8 cellular contexts compared by ENCODE assay signal in genomic region chr16:66521951-66522771, GRCh38. TPM values are rescaled to one million over a fixed set of nuclear protein-coding genes. Genes with fewer than 3 reads are reported as not detected.
DNase-seq lines count a peak whose midpoint lies in the region; FAIRE-seq and TF ChIP-seq lines count a peak whose summit lies in the region.

No MANE protein-coding gene starts in this region.

- TF ChIP-seq CTCF in fibroblast of the aortic adventitia (IDR thresholded peaks at IDR 0.05; ENCODE audit: insufficient read depth, low read length) (no peak), WERI-Rb-1 (IDR thresholded peaks at IDR 0.05; ENCODE audit: low read depth, low read length) (no peak)

- no peaks in the 10 kb centered on the region for H3K9me3 Mint-ChIP-seq in CD8-positive, alpha-beta memory T cell

- no peaks in the 10 kb centered on the region for H3K36me3 Mint-ChIP-seq in CD8-positive, alpha-beta memory T cell

- H3K4me3 ChIP-seq in CD8-positive, alpha-beta memory T cell (ENCODE audit: low read length), result peak overlapping the region; percentile 41
- no peak overlapping the region for H3K4me3 ChIP-seq in fibroblast of the aortic adventitia (ENCODE audit: low read depth, low read length)
- H3K4me3 ChIP-seq in WERI-Rb-1 (ENCODE audit: low read depth, low read length), result no peak overlapping the region

- H3K27me3 ChIP-seq in CD8-positive, alpha-beta memory T cell (ENCODE audit: insufficient read depth, low read length, poor library complexity, severe bottlenecking), result no peaks in the 10 kb centered on the region
- H3K27me3 ChIP-seq in WERI-Rb-1 (ENCODE audit: insufficient read depth, low read depth, severe bottlenecking), result no peaks in the 10 kb centered on the region

- peak overlapping the region; percentile 59 for H3K27ac ChIP-seq in CD8-positive, alpha-beta memory T cell (ENCODE audit: low read depth, low read length)
- H3K27ac ChIP-seq in WERI-Rb-1, result no peak overlapping the region

- no peak for TF ChIP-seq POLR2A in H54 (IDR thresholded peaks at IDR 0.05; ENCODE audit: low read depth, low read length)

- peak overlapping the region; percentile 73 to 89 (median 82) for H3K4me3 Mint-ChIP-seq in CD8-positive, alpha-beta memory T cell

- peak; percentile 43 to 94 (median 69) for DNase-seq in CD8-positive, alpha-beta memory T cell
- peak; percentile 82 for DNase-seq in H54 (ENCODE audit: insufficient read length, low spot score)
- peak; percentile 71 to 76 for DNase-seq in NOMO-1 (lab: John Stamatoyannopoulos, UW; ENCODE audit: unreplicated experiment in 2 of 2)
- peak; percentile 91 for DNase-seq in activated T-cell treated with anti-CD3 and anti-CD28 coated beads for 4 hours
- peak; percentile 27 for DNase-seq in fibroblast of the aortic adventitia (ENCODE audit: low read depth)
- peak; percentile 66 to 79 for DNase-seq in stimulated activated CD4-positive, alpha-beta T cell treated with anti-CD3 and anti-CD28 coated beads, Interleukin-1b, Interleukin-23, amount 100 ng/mL, for 1 hour (ENCODE audit: low read depth in 2 of 2)
- no peak for DNase-seq in NCI-H1436 treated with DMSO at 0.1 percent for 48 hours (lab: John Stamatoyannopoulos, UW)
- DNase-seq in WERI-Rb-1, result no peak

- no peaks in the 10 kb centered on the region for H3K9me3 ChIP-seq in CD8-positive, alpha-beta memory T cell (ENCODE audit: low read length)
- no peaks in the 10 kb centered on the region for H3K9me3 ChIP-seq in WERI-Rb-1 (ENCODE audit: severe bottlenecking)

- POLR2A ChIA-PET in CD8-positive, alpha-beta memory T cell (lab: Charles Lee), result interaction anchor here (0.6 to 3.0 kb wide), 14 partner anchors 10 to 370 kb away, joined by 3 to 26 read pairs (median 4); partner anchors contain the start of genes CKLF, CMTM3 and TK2

- H3K36me3 ChIP-seq in CD8-positive, alpha-beta memory T cell (ENCODE audit: insufficient read depth, low read length), result no peaks in the 10 kb centered on the region
- H3K36me3 ChIP-seq in WERI-Rb-1, result no peaks in the 10 kb centered on the region

- no peaks in the 10 kb centered on the region for H3K27me3 Mint-ChIP-seq in CD8-positive, alpha-beta memory T cell

- peaks cover 78% of the 10 kb centered on the region for H3K4me1 ChIP-seq in CD8-positive, alpha-beta memory T cell (ENCODE audit: insufficient read depth, low read length)

- CTCF ChIA-PET in CD8-positive, alpha-beta memory T cell (lab: Charles Lee), result interaction anchor here (0.7 to 6.0 kb wide), 11 partner anchors 11 to 116 kb away, joined by 3 to 39 read pairs (median 6); partner anchors contain the start of genes CKLF and CMTM3

- peaks cover 84 to 93% (median 86%) of the 10 kb centered on the region in 3 donors for H3K4me1 Mint-ChIP-seq in CD8-positive, alpha-beta memory T cell

- H3K27ac Mint-ChIP-seq in CD8-positive, alpha-beta memory T cell, result peak overlapping the region; percentile 95 to 100 (median 96)

- peak; percentile 77 for FAIRE-seq in H54 (lab: Jason Lieb, UNC)

RNA-seq across cellular contexts. Expression of gene TK2, which starts 27.8 kb away (rescaled TPM):
- total RNA-seq in CD8-positive, alpha-beta memory T cell, result 1 to 10 TPM; 5.6 TPM
- 10.4 TPM for polyA plus RNA-seq in CD8-positive, alpha-beta memory T cell
- 58.8 and 101 TPM in 2 replicates for total RNA-seq in fibroblast of the aortic adventitia (ENCODE audit: low replicate concordance)

RNA-seq across cellular contexts. Expression of gene CKLF, which starts 30.2 kb away (rescaled TPM):
- total RNA-seq in CD8-positive, alpha-beta memory T cell, result 100 to 1,000 TPM; 118 to 121 TPM
- 265 TPM for polyA plus RNA-seq in CD8-positive, alpha-beta memory T cell
- 17.3 and 73.4 TPM in 2 replicates for total RNA-seq in fibroblast of the aortic adventitia (ENCODE audit: low replicate concordance)

RNA-seq across cellular contexts. Expression of gene CMTM1, which starts 44.1 kb away (rescaled TPM):
- total RNA-seq in CD8-positive, alpha-beta memory T cell, result 1 to 10 TPM; 8.2 to 8.6 TPM
- 1.2 TPM for polyA plus RNA-seq in CD8-positive, alpha-beta memory T cell
- 3.2 TPM in 1 of 2 replicates, not detected in the other for total RNA-seq in fibroblast of the aortic adventitia (ENCODE audit: low replicate concordance)

RNA-seq across cellular contexts. Expression of gene CMTM2, which starts 57.1 kb away (rescaled TPM):
- total RNA-seq in CD8-positive, alpha-beta memory T cell, result under 1 TPM; 0.22 to 0.24 TPM
- polyA plus RNA-seq in CD8-positive, alpha-beta memory T cell, result not detected
- total RNA-seq in fibroblast of the aortic adventitia (ENCODE audit: low replicate concordance), result not detected in 2 replicates

Comparison
In these comparisons a context has a peak if more than half of its experiments do, and no peak if none do; other contexts are left out.
1. DNase-seq: peak in CD8-positive, alpha-beta memory T cell (5 of 5), H54 (single experiment), NOMO-1 (2 of 2), activated T-cell treated with anti-CD3 and anti-CD28 coated beads for 4 hours (single experiment), fibroblast of the aortic adventitia (single experiment) and stimulated activated CD4-positive, alpha-beta T cell treated with anti-CD3 and anti-CD28 coated beads, Interleukin-1b, Interleukin-23, amount 100 ng/mL, for 1 hour (2 of 2); none in NCI-H1436 treated with DMSO at 0.1 percent for 48 hours (single experiment) and WERI-Rb-1 (single experiment).